ENCODE assay signal across 32 cellular contexts in the genomic region with DNA sequence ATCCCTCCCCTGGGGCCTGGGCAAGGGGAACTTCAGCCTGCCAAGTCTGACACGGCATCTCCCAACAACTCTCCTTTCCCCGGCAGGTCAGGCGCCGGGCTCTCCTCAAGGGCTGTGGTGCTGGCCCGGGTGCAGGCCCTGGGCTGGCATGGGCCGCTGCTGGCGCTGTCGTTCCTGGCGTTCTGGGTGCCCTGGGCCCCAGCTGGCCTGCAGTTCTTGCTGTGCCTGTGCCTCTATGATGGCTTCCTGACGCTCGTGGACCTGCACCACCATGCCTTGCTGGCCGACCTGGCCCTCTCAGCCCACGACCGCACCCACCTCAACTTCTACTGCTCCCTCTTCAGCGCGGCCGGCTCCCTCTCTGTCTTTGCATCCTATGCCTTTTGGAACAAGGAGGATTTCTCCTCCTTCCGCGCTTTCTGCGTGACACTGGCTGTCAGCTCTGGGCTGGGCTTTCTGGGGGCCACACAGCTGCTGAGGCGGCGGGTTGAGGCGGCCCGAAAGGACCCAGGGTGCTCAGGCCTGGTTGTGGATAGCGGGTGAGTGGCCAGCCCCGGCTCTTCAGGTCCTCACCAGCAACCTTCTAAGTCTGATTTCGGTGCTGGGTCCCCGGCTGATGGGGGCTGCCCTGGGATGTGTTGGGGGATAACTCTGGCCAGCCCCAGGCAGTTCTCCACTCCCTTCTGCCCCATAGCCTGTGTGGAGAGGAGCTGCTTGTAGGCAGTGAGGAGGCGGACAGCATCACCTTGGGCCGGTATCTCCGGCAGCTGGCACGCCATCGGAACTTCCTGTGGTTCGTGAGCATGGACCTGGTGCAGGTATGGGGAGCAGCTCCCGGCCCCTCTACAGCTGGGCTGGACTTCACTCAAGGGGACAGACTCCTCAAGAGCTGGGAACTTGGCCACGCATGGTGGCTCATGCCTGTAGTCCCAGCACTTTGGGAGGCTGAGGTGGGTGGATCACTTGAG. TPM values are rescaled to one million over a fixed set of nuclear protein-coding genes. Genes with fewer than 3 reads are reported as not detected.
"Had no signal": no experiment of that assay in that cellular context is flagged by ENCODE, and none has a peak within 500 bp of the region (broad histone marks: within the 10 kb centered on the region; RNA-seq: fewer than 3 reads in every experiment).

No MANE protein-coding gene starts in this region.

- H3K36me3 Mint-ChIP-seq: activated naive CD8-positive, alpha-beta T cell had no signal

- H3K27ac Mint-ChIP-seq: activated B cell treated with CpG ODN at 0.5 μM for 24 hours; activated CD8-positive, alpha-beta T cell treated with anti-CD3 and anti-CD28 coated beads for 36 hours; activated naive CD8-positive, alpha-beta T cell; activated T-helper 17 cell treated with anti-CD3 and anti-CD28 coated beads, Interleukin-2, amount 50 U/mL, for 72 hours; dendritic cell treated with granulocyte-macrophage colony-stimulating factor and Interleukin-4, amounts not matched to agents 40 ng/mL and 50 ng/mL, for 4 days; endodermal cell; T-cell; T-helper 1 cell treated with Interleukin-12 subunit alpha and Interleukin-12 subunit beta and Interleukin-4 antibody, amounts not matched to agents 30 μg/mL and 1 μg/mL, for 36 hours; T-helper 2 cell treated with Interferon-gamma antibody and Interleukin-4, amounts not matched to agents 5 μg/mL and 100 μg/mL, for 36 hours had no signal

- H3K4me3 ChIP-seq: coronary artery, dorsolateral prefrontal cortex had no signal

- H3K4me1 Mint-ChIP-seq: activated B cell treated with CpG ODN at 0.5 μM for 24 hours; activated T-helper 17 cell treated with anti-CD3 and anti-CD28 coated beads, Interleukin-2, amount 50 U/mL, for 72 hours; endodermal cell had no signal

- H3K27ac ChIP-seq: brain microvascular endothelial cell, coronary artery, dorsolateral prefrontal cortex, WERI-Rb-1 had no signal

- H3K4me3 Mint-ChIP-seq: activated B cell treated with CpG ODN at 0.5 μM for 24 hours; activated CD8-positive, alpha-beta T cell treated with anti-CD3 and anti-CD28 coated beads for 36 hours; activated naive CD8-positive, alpha-beta T cell; activated T-cell treated with anti-CD3 and anti-CD28 coated beads, Interleukin-2, amount 50 U/mL, for 4 hours; activated T-helper 17 cell treated with anti-CD3 and anti-CD28 coated beads, Interleukin-2, amount 50 U/mL, for 72 hours; central memory CD8-positive, alpha-beta T cell; dendritic cell treated with granulocyte-macrophage colony-stimulating factor and Interleukin-4, amounts not matched to agents 40 ng/mL and 50 ng/mL, for 4 days; endodermal cell; T-cell; T-helper 1 cell treated with Interleukin-12 subunit alpha and Interleukin-12 subunit beta and Interleukin-4 antibody, amounts not matched to agents 30 μg/mL and 1 μg/mL, for 36 hours; T-helper 2 cell treated with Interferon-gamma antibody and Interleukin-4, amounts not matched to agents 5 μg/mL and 100 μg/mL, for 36 hours had no signal

- ATAC-seq: activated CD4-positive, CD25-positive, alpha-beta regulatory T cell treated with anti-CD3 and anti-CD28 coated beads, Interleukin-2, amount 50 U/mL, for 24 hours; activated CD8-positive, alpha-beta T cell treated with anti-CD3 and anti-CD28 coated beads for 36 hours; activated T-cell treated with anti-CD3 and anti-CD28 coated beads, Interleukin-2, amount 50 U/mL, for 4 hours; activated T-helper 17 cell treated with anti-CD3 and anti-CD28 coated beads, Interleukin-2, amount 50 U/mL, for 72 hours; esophagus mucosa; T-cell had no signal

- H3K27me3 ChIP-seq: brain microvascular endothelial cell, dorsolateral prefrontal cortex had no signal

- DNase-seq: activated B cell treated with CpG ODN at 0.5 μM for 24 hours; activated CD4-positive, alpha-beta T cell treated with anti-CD3 and anti-CD28 coated beads for 48 hours; activated CD4-positive, alpha-beta T cell treated with anti-CD3 and anti-CD28 coated beads, Interleukin-2, amount 50 U/mL, for 1 hour; activated CD4-positive, alpha-beta T cell treated with anti-CD3 and anti-CD28 coated beads, Interleukin-2, amount 50 U/mL, for 48 hours; activated CD8-positive, alpha-beta memory T cell treated with anti-CD3 and anti-CD28 coated beads for 24 hours; activated CD8-positive, alpha-beta T cell treated with anti-CD3 and anti-CD28 coated beads for 36 hours; activated effector memory CD4-positive, alpha-beta T cell treated with Interleukin-2 at 50 U/mL for 16 hours; activated gamma-delta T cell treated with Interleukin-2 at 50 U/mL for 16 hours; activated naive CD4-positive, alpha-beta T cell treated with anti-CD3 and anti-CD28 coated beads, Interleukin-2, amount 50 U/mL, for 16 hours; activated naive CD4-positive, alpha-beta T cell treated with Interleukin-2 at 50 U/mL for 16 hours; activated T-cell treated with anti-CD3 and anti-CD28 coated beads, Interleukin-2, amount 50 U/mL, for 4 hours; amniotic stem cell; anterior cingulate cortex; brain microvascular endothelial cell; dorsolateral prefrontal cortex; effector memory CD4-positive, alpha-beta T cell; endodermal cell; foreskin fibroblast; T-cell; T1000; WERI-Rb-1 had no signal

- H3K36me3 ChIP-seq: brain microvascular endothelial cell had no signal

- H3K9me3 Mint-ChIP-seq: activated B cell treated with CpG ODN at 0.5 μM for 24 hours; activated CD8-positive, alpha-beta T cell treated with anti-CD3 and anti-CD28 coated beads for 36 hours; activated T-cell treated with anti-CD3 and anti-CD28 coated beads, Interleukin-2, amount 50 U/mL, for 4 hours; activated T-helper 17 cell treated with anti-CD3 and anti-CD28 coated beads, Interleukin-2, amount 50 U/mL, for 72 hours; central memory CD8-positive, alpha-beta T cell; dendritic cell treated with granulocyte-macrophage colony-stimulating factor and Interleukin-4, amounts not matched to agents 40 ng/mL and 50 ng/mL, for 4 days; endodermal cell; T-cell; T-helper 1 cell treated with Interleukin-12 subunit alpha and Interleukin-12 subunit beta and Interleukin-4 antibody, amounts not matched to agents 30 μg/mL and 1 μg/mL, for 36 hours; T-helper 2 cell treated with Interferon-gamma antibody and Interleukin-4, amounts not matched to agents 5 μg/mL and 100 μg/mL, for 36 hours had no signal

- H3K27me3 Mint-ChIP-seq: activated B cell treated with CpG ODN at 0.5 μM for 24 hours; activated CD8-positive, alpha-beta T cell treated with anti-CD3 and anti-CD28 coated beads for 36 hours; activated naive CD8-positive, alpha-beta T cell; activated T-helper 17 cell treated with anti-CD3 and anti-CD28 coated beads, Interleukin-2, amount 50 U/mL, for 72 hours; central memory CD8-positive, alpha-beta T cell; dendritic cell treated with granulocyte-macrophage colony-stimulating factor and Interleukin-4, amounts not matched to agents 40 ng/mL and 50 ng/mL, for 4 days; T-cell had no signal

RNA-seq across cellular contexts. Expression of gene C10orf95, which starts 19.5 kb away (rescaled TPM):
- total RNA-seq: cardiac septum, cerebellum had no signal
